Comparison of ENCODE assay signal across 8 cellular contexts in genomic region chr5:175657593-175658271, GRCh38. TPM values are rescaled to one million over a fixed set of nuclear protein-coding genes. Genes with fewer than 3 reads are reported as not detected.
A peak's percentile ranks its signal among the peaks of the same experiment; 100 is the strongest.
DNase-seq lines count a peak whose midpoint lies in the region; ATAC-seq and TF ChIP-seq lines count a peak whose summit lies in the region.

A gene with protein sequence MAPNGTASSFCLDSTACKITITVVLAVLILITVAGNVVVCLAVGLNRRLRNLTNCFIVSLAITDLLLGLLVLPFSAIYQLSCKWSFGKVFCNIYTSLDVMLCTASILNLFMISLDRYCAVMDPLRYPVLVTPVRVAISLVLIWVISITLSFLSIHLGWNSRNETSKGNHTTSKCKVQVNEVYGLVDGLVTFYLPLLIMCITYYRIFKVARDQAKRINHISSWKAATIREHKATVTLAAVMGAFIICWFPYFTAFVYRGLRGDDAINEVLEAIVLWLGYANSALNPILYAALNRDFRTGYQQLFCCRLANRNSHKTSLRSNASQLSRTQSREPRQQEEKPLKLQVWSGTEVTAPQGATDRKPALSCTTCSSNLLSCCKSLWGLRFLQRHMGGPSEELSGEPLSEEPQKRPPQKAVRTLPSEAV (plus strand): TSS chr5:175658071. CDS start chr5:175683234, 25,163 bp downstream.

- H3K4me3 Mint-ChIP-seq in activated naive CD8-positive, alpha-beta T cell, result peak within 1 kb of the TSS; percentile 98

- CTCF ChIA-PET in Panc1 (lab: Charles Lee), result no interaction called here

- H3K9ac ChIP-seq in iPS-20b (ENCODE audit: low read depth, low read length) (peak within 1 kb of the TSS; percentile 60; the same call in 1 of the 2 replicates), smooth muscle cell (ENCODE audit: low read depth) (no peak within 1 kb of the TSS)

- H3K4me1 Mint-ChIP-seq in activated naive CD8-positive, alpha-beta T cell (ENCODE audit: low read depth), result peaks cover 85% of the 10 kb centered on the region

- no peaks in the 10 kb centered on the region for H3F3A ChIP-seq in smooth muscle cell (ENCODE audit: low read depth)

- no peaks in the 10 kb centered on the region for H4K20me1 ChIP-seq in smooth muscle cell (ENCODE audit: low read depth)

- 2% methylated on average over 28 of the region's 58 CpGs for WGBS in smooth muscle cell (ENCODE audit: low lambda C conversion rate)

- intact Hi-C loops in Panc1 (cut with micrococcal nuclease; ENCODE audit: unreplicated experiment), result loop anchor here (10.0 kb wide), 1 partner anchor 93 kb away; no protein-coding TSS in a partner anchor

- peak within 1 kb of the TSS; percentile 68 for H2AFZ ChIP-seq in smooth muscle cell (ENCODE audit: low read depth)

- ATAC-seq in Panc1 (peak; percentile 62), HG03442 (IDR thresholded peaks at IDR 0.05; ENCODE audit: unreplicated experiment) (no peak)

- no peak within 1 kb of the TSS for H3K27ac ChIP-seq in Panc1 (ENCODE audit: low read length)
- H3K27ac ChIP-seq in iPS-20b (ENCODE audit: low read length), result no peak within 1 kb of the TSS
- no peak within 1 kb of the TSS for H3K27ac ChIP-seq in smooth muscle cell (ENCODE audit: low read depth)

- H3K36me3 ChIP-seq in Panc1 (ENCODE audit: control insufficient read depth, insufficient read depth, low read length) (no peaks in the 10 kb centered on the region), iPS-20b (ENCODE audit: insufficient read depth, low read depth, low read length) (no peaks in the 10 kb centered on the region), smooth muscle cell (ENCODE audit: low read depth) (no peaks in the 10 kb centered on the region)

- POLR2A ChIA-PET in Panc1 (lab: Charles Lee), result no interaction called here

- H3K79me2 ChIP-seq in smooth muscle cell (ENCODE audit: low read depth), result no peaks in the 10 kb centered on the region

- peak within 1 kb of the TSS; percentile 92 for H3K27ac Mint-ChIP-seq in activated naive CD8-positive, alpha-beta T cell

- H3K4me1 ChIP-seq in Panc1 (ENCODE audit: control insufficient read depth, insufficient read depth, low read length), result no peaks in the 10 kb centered on the region
- no peaks in the 10 kb centered on the region for H3K4me1 ChIP-seq in iPS-20b (ENCODE audit: insufficient read depth, low read length)
- peaks cover 6% of the 10 kb centered on the region for H3K4me1 ChIP-seq in smooth muscle cell (ENCODE audit: low read depth)

- H3K27me3 ChIP-seq in Panc1 (ENCODE audit: control insufficient read depth, insufficient read depth, low read length) (peaks cover 9% of the 10 kb centered on the region), iPS-20b (ENCODE audit: insufficient read depth, low read length) (peaks cover 32% of the 10 kb centered on the region), smooth muscle cell (ENCODE audit: low read depth) (peaks cover 38% of the 10 kb centered on the region)

- H3K4me2 ChIP-seq in smooth muscle cell, result peak within 1 kb of the TSS; percentile 90

- no TSS peak for BruUV-seq in Panc1 (replicated peaks; lab: Mats Ljungman, UMichigan)

- H3K9me3 Mint-ChIP-seq in activated naive CD8-positive, alpha-beta T cell (ENCODE audit: low read depth), result no peaks in the 10 kb centered on the region

- peak within 1 kb of the TSS; percentile 23 to 33 for H3K4me3 ChIP-seq in Panc1 (ENCODE audit: low read depth in 2 of 2, low read length in 2 of 2)
- H3K4me3 ChIP-seq in iPS-20b (ENCODE audit: low read length), result peak within 1 kb of the TSS; percentile 78
- H3K4me3 ChIP-seq in smooth muscle cell, result peak within 1 kb of the TSS; percentile 57

- in situ Hi-C loops in Panc1 (cut with HindIII; ENCODE audit: low pct_unique_long_range_greater_than_20kb, low sequenced_read_pairs), result no loop called here

- TF ChIP-seq CTCF in Panc1 (IDR thresholded peaks at IDR 0.05) (no peak), smooth muscle cell (IDR thresholded peaks at IDR 0.05; ENCODE audit: borderline replicate concordance, insufficient read depth, poor library complexity, severe bottlenecking) (no peak)

- peaks cover 18% of the 10 kb centered on the region for H3K36me3 Mint-ChIP-seq in activated naive CD8-positive, alpha-beta T cell

- DNase-seq in ELF-1 (ENCODE audit: low read depth, low spot score) (peak; percentile 28), Panc1 (ENCODE audit: low read depth, low spot score) (no peak), smooth muscle cell (lab: John Stamatoyannopoulos, UW; ENCODE audit: unreplicated experiment) (no peak), SW480 (ENCODE audit: low spot score) (no peak), OCI-M1 (lab: John Stamatoyannopoulos, UW) (no peak)

- no peaks in the 10 kb centered on the region for H3K27me3 Mint-ChIP-seq in activated naive CD8-positive, alpha-beta T cell

- H3K9me3 ChIP-seq in Panc1 (ENCODE audit: control insufficient read depth, insufficient read depth, low read depth, low read length), result no peaks in the 10 kb centered on the region
- H3K9me3 ChIP-seq in iPS-20b (ENCODE audit: insufficient read depth, low read depth, low read length), result no peaks in the 10 kb centered on the region
- H3K9me3 ChIP-seq in smooth muscle cell (replicated peaks; ENCODE audit: low read depth), result no peaks in the 10 kb centered on the region

RNA-seq across cellular contexts. Expression of the gene that starts here (rescaled TPM):
- 0.33 TPM for total RNA-seq in Panc1 (2021; ENCODE audit: unreplicated experiment)
- 0.11 TPM for polyA plus RNA-seq in Panc1 (2012; ENCODE audit: insufficient read length)
- 0.40 and 0.63 TPM in 2 replicates for total RNA-seq in smooth muscle cell
- 0.57 and 0.83 TPM in 2 replicates for polyA plus RNA-seq in smooth muscle cell

Comparison
In these comparisons a context has a peak if more than half of its experiments do, and no peak if none do; other contexts are left out.
1. Peak in ATAC-seq and H3K4me3 ChIP-seq in Panc1; RNA of the gene not detected or under 1 TPM.
2. H3K4me3 ChIP-seq: peak in every context shown above with its lines; median percentile 78 in iPS-20b; 57 in smooth muscle cell; 28 in Panc1.